Comparison of ENCODE assay signal across 10 cellular contexts in the genomic region with DNA sequence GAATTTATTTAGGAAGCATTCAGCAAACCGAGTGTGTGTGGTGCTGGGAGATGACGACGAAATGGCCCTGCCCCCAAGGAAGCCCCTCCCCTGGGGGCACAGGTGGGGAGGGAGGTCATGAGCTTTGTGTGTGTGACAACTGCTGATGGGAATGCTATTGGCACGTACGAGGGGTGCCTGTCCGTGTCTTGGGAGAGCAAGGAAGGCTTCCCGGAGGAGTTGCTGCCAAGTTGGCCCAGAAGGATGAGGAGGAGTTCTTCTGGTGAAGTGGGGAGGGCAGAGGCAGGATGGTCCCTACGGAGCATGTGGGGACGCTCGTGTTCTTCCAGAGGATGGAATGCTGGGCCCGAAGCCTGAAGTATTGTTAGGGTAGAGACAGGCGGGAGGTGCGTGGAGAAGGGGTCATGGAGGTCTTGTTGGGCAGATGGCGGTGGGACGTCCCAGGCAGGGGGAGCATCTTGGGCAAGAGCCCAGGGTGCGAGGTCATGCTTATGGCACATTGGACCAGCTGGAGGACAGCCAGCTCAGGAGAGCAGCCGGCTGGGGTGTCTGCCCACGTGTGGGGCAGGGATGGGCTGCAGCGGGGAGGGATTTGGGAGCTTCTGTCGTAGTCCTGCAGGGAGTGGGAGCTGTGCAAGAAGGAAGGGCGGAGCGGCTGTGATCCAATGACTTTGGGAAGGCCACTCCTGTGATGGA. TPM values are rescaled to one million over a fixed set of nuclear protein-coding genes. Genes with fewer than 3 reads are reported as not detected.
A peak's percentile ranks its signal among the peaks of the same experiment; 100 is the strongest.
DNase-seq lines count a peak whose midpoint lies in the region; ATAC-seq and TF ChIP-seq lines count a peak whose summit lies in the region.
"Had no signal": no experiment of that assay in that cellular context is flagged by ENCODE, and none has a peak within 500 bp of the region (broad histone marks: within the 10 kb centered on the region; RNA-seq: fewer than 3 reads in every experiment).

No MANE protein-coding gene starts in this region.

- H3K4me1 ChIP-seq in thyroid gland: peaks cover 13 to 43% of the 10 kb centered on the region in 2 donors

- H3K4me1 Mint-ChIP-seq in activated T-cell treated with anti-CD3 and anti-CD28 coated beads, Interleukin-2, amount 50 U/mL, for 4 hours (ENCODE audit: low read depth): peaks cover 48% of the 10 kb centered on the region
- H3K4me1 Mint-ChIP-seq in activated naive CD8-positive, alpha-beta T cell (ENCODE audit: low read depth): peaks cover 46% of the 10 kb centered on the region

- peak overlapping the region; percentile 99 for H3K27ac Mint-ChIP-seq in activated naive CD8-positive, alpha-beta T cell

- TF ChIP-seq CTCF in thyroid gland (IDR thresholded peaks at IDR 0.05): no peak

- peaks cover 10% of the 10 kb centered on the region for H3K36me3 Mint-ChIP-seq in activated T-cell treated with anti-CD3 and anti-CD28 coated beads, Interleukin-2, amount 50 U/mL, for 4 hours (ENCODE audit: insufficient read depth)
- H3K36me3 Mint-ChIP-seq in activated naive CD8-positive, alpha-beta T cell: peaks cover 4% of the 10 kb centered on the region

- H3K4me3 ChIP-seq in thyroid gland (replicated peaks in 1 of 3): no peak overlapping the region

- WGBS in thyroid gland, 2 donors: 83 to 88% methylated on average over 22 of the region's 22 CpGs

- no peak for DNase-seq in activated T-cell treated with anti-CD3 and anti-CD28 coated beads, Interleukin-2, amount 50 U/mL, for 4 hours
- DNase-seq in activated T-cell treated with anti-CD3 and anti-CD28 coated beads for 4 hours (no peak), kidney tubule cell (ENCODE audit: low spot score) (peak; percentile 70), thyroid gland (peak; percentile 12 to 23), NCI-H1930 (lab: John Stamatoyannopoulos, UW) (no peak)
- DNase-seq: AML-193, PC-3 had no signal

- no peak for TF ChIP-seq POLR2A in thyroid gland (IDR thresholded peaks at IDR 0.05)

- H3K9me3 Mint-ChIP-seq in activated T-cell treated with anti-CD3 and anti-CD28 coated beads, Interleukin-2, amount 50 U/mL, for 4 hours: no peaks in the 10 kb centered on the region
- no peaks in the 10 kb centered on the region for H3K9me3 Mint-ChIP-seq in activated naive CD8-positive, alpha-beta T cell (ENCODE audit: low read depth)

- H3K9me3 ChIP-seq in thyroid gland: no peaks in the 10 kb centered on the region

- H3K36me3 ChIP-seq in thyroid gland: no peaks in the 10 kb centered on the region

- peak overlapping the region; percentile 20 for H3K4me3 Mint-ChIP-seq in activated T-cell treated with anti-CD3 and anti-CD28 coated beads, Interleukin-2, amount 50 U/mL, for 4 hours
- H3K4me3 Mint-ChIP-seq in activated naive CD8-positive, alpha-beta T cell: peak overlapping the region; percentile 86

- intact Hi-C loops in thyroid gland (cut with DNase I): no loop called here

- no peaks in the 10 kb centered on the region for H3K27me3 Mint-ChIP-seq in activated T-cell treated with anti-CD3 and anti-CD28 coated beads, Interleukin-2, amount 50 U/mL, for 4 hours (ENCODE audit: low read depth)
- H3K27me3 Mint-ChIP-seq in activated naive CD8-positive, alpha-beta T cell: no peaks in the 10 kb centered on the region

- H3K27me3 ChIP-seq in thyroid gland: no peaks in the 10 kb centered on the region

- no peak for ATAC-seq in activated T-cell treated with anti-CD3 and anti-CD28 coated beads, Interleukin-2, amount 50 U/mL, for 4 hours
- no peak for ATAC-seq in activated CD4-positive, CD25-positive, alpha-beta regulatory T cell treated with anti-CD3 and anti-CD28 coated beads, Interleukin-2, amount 50 U/mL, for 24 hours
- no peak for ATAC-seq in HG03565 (IDR thresholded peaks at IDR 0.05; ENCODE audit: unreplicated experiment)
- ATAC-seq: PC-3 had no signal

- H3K27ac ChIP-seq in thyroid gland: peak overlapping the region in 2 of 3 donors; percentile 78 to 83

RNA-seq across cellular contexts. Expression of a gene that starts 46.1 kb away (rescaled TPM):
- total RNA-seq in activated T-cell treated with anti-CD3 and anti-CD28 coated beads, Interleukin-2, amount 50 U/mL, for 4 hours: 10 to 100 TPM; 22.9 to 27.8 (median 24.2) TPM
- 10 to 100 TPM; 11.3 to 22.7 (median 13.5) TPM for total RNA-seq in thyroid gland

Comparison
In these comparisons a context has a peak if more than half of its experiments do, and no peak if none do; other contexts are left out.
1. DNase-seq: peak in kidney tubule cell (single experiment) and thyroid gland (2 of 2); none in activated T-cell treated with anti-CD3 and anti-CD28 coated beads, Interleukin-2, amount 50 U/mL, for 4 hours (single experiment), activated T-cell treated with anti-CD3 and anti-CD28 coated beads for 4 hours (single experiment) and NCI-H1930 (0 of 2).